Comparison of ENCODE assay signal across 19 cellular contexts in the genomic region with DNA sequence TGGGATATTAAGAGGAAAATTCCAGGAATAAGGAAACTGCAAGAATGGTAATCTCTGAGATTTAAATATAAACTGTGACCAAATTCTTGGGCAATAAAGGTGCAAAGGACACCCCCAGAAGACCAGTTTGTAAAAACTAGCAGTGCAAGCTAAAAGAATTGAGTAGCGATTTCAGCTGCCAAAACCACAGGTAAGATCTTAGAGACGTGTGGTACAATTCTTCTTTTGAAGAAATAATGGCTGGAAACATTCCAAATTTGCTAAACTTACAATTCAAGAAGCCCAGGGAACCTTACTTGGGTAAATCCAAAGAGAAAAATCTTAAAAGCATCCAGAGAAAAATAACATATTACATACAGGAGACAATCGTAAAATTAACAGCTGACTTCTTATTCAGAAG.
A peak's percentile ranks its signal among the peaks of the same experiment; 100 is the strongest.
DNase-seq lines count a peak whose midpoint lies in the region; TF ChIP-seq lines count a peak whose summit lies in the region.
"Had no signal": no experiment of that assay in that cellular context is flagged by ENCODE, and none has a peak within 500 bp of the region (broad histone marks: within the 10 kb centered on the region; RNA-seq: fewer than 3 reads in every experiment).

No MANE protein-coding gene starts in this region.

- DNase-seq in DMS79 treated with DMSO at 0.1 percent for 48 hours (lab: John Stamatoyannopoulos, UW) (peak; percentile 16), DMS79 (lab: John Stamatoyannopoulos, UW) (no peak), hypothalamus (lab: John Stamatoyannopoulos, UW) (no peak), DMS 273 (lab: John Stamatoyannopoulos, UW; ENCODE audit: unreplicated experiment) (no peak)
- DNase-seq: AML-193; Caco-2; Calu3; CD4-positive, alpha-beta T cell; CD8-positive, alpha-beta T cell; DMS 273 treated with DMSO at 0.1 percent for 48 hours; DMS153; DMS53; GF-D8 had no signal

- H3K4me2 ChIP-seq in Loucy (ENCODE audit: low read depth, low read length, poor library complexity, severe bottlenecking) (peak overlapping the region; percentile 6), parathyroid adenoma (ENCODE audit: low read length) (no peak overlapping the region)
- H3K4me2 ChIP-seq: A549; BLaER1 treated with 17β-estradiol and CSF1 and Interleukin-3, amounts not matched to agents 10 nM and 100 nM had no signal

- H3K4me3 ChIP-seq in Loucy (ENCODE audit: low read length, poor library complexity, severe bottlenecking): no peak overlapping the region
- no peak overlapping the region for H3K4me3 ChIP-seq in parathyroid adenoma (ENCODE audit: low read depth, low read length)
- H3K4me3 ChIP-seq: A549; BLaER1 treated with 17β-estradiol and CSF1 and Interleukin-3, amounts not matched to agents 10 nM and 100 nM had no signal

- H3K36me3 ChIP-seq in Loucy (ENCODE audit: insufficient read depth, low read length) (no peaks in the 10 kb centered on the region), parathyroid adenoma (ENCODE audit: control insufficient read depth, insufficient read depth, low read length) (no peaks in the 10 kb centered on the region)
- H3K36me3 ChIP-seq: BLaER1 treated with 17β-estradiol and CSF1 and Interleukin-3, amounts not matched to agents 10 nM and 100 nM had no signal

- H2AFZ ChIP-seq in Loucy (ENCODE audit: low read length) (0 out of 2 replicates have a peak overlapping the region, but pooled peaks have one; percentile 13), parathyroid adenoma (peak overlapping the region; percentile 47)

- no peaks in the 10 kb centered on the region for H3F3A ChIP-seq in Loucy (ENCODE audit: low read depth)

- no peak for TF ChIP-seq CTCF in Loucy (conservative IDR thresholded peaks at IDR 0.05; ENCODE audit: low read length)
- no peak for TF ChIP-seq CTCF in parathyroid adenoma (IDR thresholded peaks at IDR 0.05)

- H3K9me3 ChIP-seq in Loucy (ENCODE audit: insufficient read depth, low read depth, low read length): no peaks in the 10 kb centered on the region
- no peaks in the 10 kb centered on the region for H3K9me3 ChIP-seq in parathyroid adenoma (ENCODE audit: control insufficient read depth, low read length)
- H3K9me3 ChIP-seq: A549; BLaER1 treated with 17β-estradiol and CSF1 and Interleukin-3, amounts not matched to agents 10 nM and 100 nM; Caco-2 had no signal

- no peaks in the 10 kb centered on the region for H3K79me2 ChIP-seq in Loucy (ENCODE audit: insufficient read depth, low read length)
- no peaks in the 10 kb centered on the region for H3K79me2 ChIP-seq in parathyroid adenoma

- no peaks in the 10 kb centered on the region for H4K20me1 ChIP-seq in Loucy (ENCODE audit: insufficient read depth, low read length, poor library complexity, severe bottlenecking)
- H4K20me1 ChIP-seq: BLaER1 treated with 17β-estradiol and CSF1 and Interleukin-3, amounts not matched to agents 10 nM and 100 nM had no signal

- H3K27ac ChIP-seq in parathyroid adenoma: peak overlapping the region; percentile 21
- H3K27ac ChIP-seq: 22Rv1; A549; BLaER1 treated with 17β-estradiol and CSF1 and Interleukin-3, amounts not matched to agents 10 nM and 100 nM; C4-2B had no signal

- no peaks in the 10 kb centered on the region for H3K9me2 ChIP-seq in Loucy (replicated peaks; ENCODE audit: low read depth, low read length)

- peaks cover 34% of the 10 kb centered on the region for H3K4me1 ChIP-seq in Loucy (ENCODE audit: insufficient read depth, low read length, poor library complexity, severe bottlenecking)
- H3K4me1 ChIP-seq in parathyroid adenoma: peaks cover 3% of the 10 kb centered on the region
- H3K4me1 ChIP-seq: A549, Caco-2 had no signal

- H3K27me3 ChIP-seq in Loucy (ENCODE audit: insufficient read depth, low read length, poor library complexity, severe bottlenecking) (no peaks in the 10 kb centered on the region), parathyroid adenoma (ENCODE audit: control insufficient read depth, insufficient read depth, low read length) (no peaks in the 10 kb centered on the region)
- H3K27me3 ChIP-seq: BLaER1 treated with 17β-estradiol and CSF1 and Interleukin-3, amounts not matched to agents 10 nM and 100 nM had no signal

- no peak overlapping the region for H3K9ac ChIP-seq in Loucy (ENCODE audit: low read depth, low read length, poor library complexity, severe bottlenecking)
- no peak overlapping the region for H3K9ac ChIP-seq in parathyroid adenoma
- H3K9ac ChIP-seq: BLaER1 treated with 17β-estradiol and CSF1 and Interleukin-3, amounts not matched to agents 10 nM and 100 nM had no signal
